16 cellular contexts compared by ENCODE assay signal in the genomic region with DNA sequence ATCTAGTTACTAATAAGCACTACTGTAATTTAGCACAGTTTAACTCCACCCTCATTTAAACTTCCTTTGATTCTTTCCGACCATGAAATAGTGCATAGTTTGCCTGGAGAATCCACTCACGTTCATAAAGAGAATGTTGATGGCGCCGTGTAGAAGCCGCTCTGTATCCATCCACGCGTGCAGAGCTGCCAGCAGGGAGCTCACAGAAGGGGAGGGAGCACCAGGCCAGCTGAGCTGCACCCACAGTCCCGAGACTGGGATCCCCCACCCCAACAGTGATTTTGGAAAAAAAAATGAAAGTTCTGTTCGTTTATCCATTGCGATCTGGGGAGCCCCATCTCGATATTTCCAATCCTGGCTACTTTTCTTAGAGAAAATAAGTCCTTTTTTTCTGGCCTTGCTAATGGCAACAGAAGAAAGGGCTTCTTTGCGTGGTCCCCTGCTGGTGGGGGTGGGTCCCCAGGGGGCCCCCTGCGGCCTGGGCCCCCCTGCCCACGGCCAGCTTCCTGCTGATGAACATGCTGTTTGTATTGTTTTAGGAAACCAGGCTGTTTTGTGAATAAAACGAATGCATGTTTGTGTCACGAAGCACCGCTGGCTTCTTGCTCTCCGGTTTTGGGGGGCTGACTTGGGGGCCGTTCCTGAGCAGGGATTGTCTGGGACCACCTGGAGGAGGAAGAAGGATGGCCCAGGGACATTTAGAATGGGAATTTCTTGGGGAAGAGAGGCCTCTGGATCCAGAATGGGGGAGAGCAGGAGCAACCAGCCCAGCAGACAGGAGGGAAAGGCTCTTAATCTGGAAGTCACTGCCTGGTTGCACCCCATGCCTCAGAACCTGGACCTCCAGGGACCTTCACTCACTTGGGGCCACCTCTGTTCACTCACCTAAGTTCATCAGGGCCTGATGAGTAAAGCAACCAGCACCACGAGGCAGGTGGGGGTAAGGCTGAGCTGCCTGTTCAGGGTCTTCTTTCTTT. TPM values are rescaled to one million over a fixed set of nuclear protein-coding genes. Genes with fewer than 3 reads are reported as not detected.
DNase-seq lines count a peak whose midpoint lies in the region; ATAC-seq, FAIRE-seq and TF ChIP-seq lines count a peak whose summit lies in the region.
"Had no signal": no experiment of that assay in that cellular context is flagged by ENCODE, and none has a peak within 500 bp of the region (broad histone marks: within the 10 kb centered on the region; RNA-seq: fewer than 3 reads in every experiment).

No MANE protein-coding gene starts in this region.

- CTCF ChIA-PET in HEK293 (lab: Yijun Ruan, JAX) (interaction anchor here (0.7 to 2.8 kb wide), 3 partner anchors 23 to 358 kb away, joined by 4 to 9 read pairs (median 5); no protein-coding TSS in a partner anchor), RWPE1 (lab: Yijun Ruan, JAX) (interaction anchor here (0.7 to 2.5 kb wide), 2 partner anchors 49 to 82 kb away, joined by 3 to 18 read pairs; no protein-coding TSS in a partner anchor)

- H3K79me2 ChIP-seq in smooth muscle cell (ENCODE audit: low read depth), result peaks cover 76% of the 10 kb centered on the region

- no peak overlapping the region for H3K27ac ChIP-seq in HEK293 (ENCODE audit: extremely low read depth, low read depth, low read length)
- peak overlapping the region; percentile 6 for H3K27ac ChIP-seq in RWPE1
- peak overlapping the region; percentile 49 for H3K27ac ChIP-seq in smooth muscle cell (ENCODE audit: low read depth)

- no peak for ATAC-seq in GM18867 (IDR thresholded peaks at IDR 0.05; ENCODE audit: unreplicated experiment)
- ATAC-seq in GM19395 (IDR thresholded peaks at IDR 0.05; ENCODE audit: unreplicated experiment), result no peak

- H3K4me1 ChIP-seq in HEK293 (ENCODE audit: control insufficient read depth, insufficient read depth, low read length), result no peaks in the 10 kb centered on the region
- peaks cover 22% of the 10 kb centered on the region for H3K4me1 ChIP-seq in smooth muscle cell (ENCODE audit: low read depth)

- no peak for DNase-seq in RWPE1 (ENCODE audit: low spot score)
- no peak for DNase-seq in glutamatergic neuron
- DNase-seq in smooth muscle cell (lab: John Stamatoyannopoulos, UW; ENCODE audit: unreplicated experiment), result no peak
- DNase-seq in NCI-H82 (lab: John Stamatoyannopoulos, UW), result no peak
- no peak for DNase-seq in D721Med (ENCODE audit: insufficient read length, low spot score)
- DNase-seq: activated CD4-positive, alpha-beta T cell treated with anti-CD3 and anti-CD28 coated beads, Interleukin-2, amount 10 ng/mL, durations not matched to agents 7 days and 5 days; effector memory CD4-positive, alpha-beta T cell; foreskin fibroblast; sigmoid colon; T-helper 2 cell had no signal

- H3K4me3 Mint-ChIP-seq in glutamatergic neuron (ENCODE audit: unreplicated experiment), result peak overlapping the region; percentile 55
- H3K4me3 Mint-ChIP-seq: activated CD4-positive, alpha-beta T cell treated with anti-CD3 and anti-CD28 coated beads, Interleukin-2, amount 10 ng/mL, durations not matched to agents 7 days and 5 days had no signal

- no peak overlapping the region for H3K9ac ChIP-seq in smooth muscle cell (ENCODE audit: low read depth)

- peaks cover 21% of the 10 kb centered on the region for H3K9me3 Mint-ChIP-seq in glutamatergic neuron (ENCODE audit: unreplicated experiment)
- H3K9me3 Mint-ChIP-seq: activated CD4-positive, alpha-beta T cell treated with anti-CD3 and anti-CD28 coated beads, Interleukin-2, amount 10 ng/mL, durations not matched to agents 7 days and 5 days; activated T-helper 2 cell treated with anti-CD3 and anti-CD28 coated beads, Interferon-gamma antibody, Interleukin-2, Interleukin-4, amounts not matched to agents 10 μg/mL and 5 μg/mL and 100 μg/mL, durations not matched to agents 14 hours and 24 hours and 36 hours had no signal

- H3K36me3 ChIP-seq in HEK293 (ENCODE audit: control insufficient read depth in 2 of 2, insufficient read depth in 1 of 2, low read length in 2 of 2) (peaks cover 0 to 24% of the 10 kb centered on the region in 2 experiments; a peak in 1 of 3 replicates), smooth muscle cell (ENCODE audit: low read depth) (peaks cover 5% of the 10 kb centered on the region)

- no peak for TF ChIP-seq CTCF in HEK293 (tag by site-specific recombination; IDR thresholded peaks at IDR 0.05)
- TF ChIP-seq CTCF in RWPE1 (conservative IDR thresholded peaks at IDR 0.05; ENCODE audit: low read depth), result no peak
- TF ChIP-seq CTCF in glutamatergic neuron (IDR thresholded peaks at IDR 0.05; ENCODE audit: partially characterized antibody, unreplicated experiment), result no peak
- no peak for TF ChIP-seq CTCF in smooth muscle cell (IDR thresholded peaks at IDR 0.05; ENCODE audit: borderline replicate concordance, insufficient read depth, poor library complexity, severe bottlenecking)
- TF ChIP-seq CTCF in D721Med (IDR thresholded peaks at IDR 0.05; ENCODE audit: insufficient read depth, missing control alignments), result no peak

- no peak for FAIRE-seq in D721Med (lab: Jason Lieb, UNC)
- FAIRE-seq: HTR-8/SVneo, islet of Langerhans had no signal

- no peaks in the 10 kb centered on the region for H3K27me3 ChIP-seq in smooth muscle cell (ENCODE audit: low read depth)
- H3K27me3 ChIP-seq: sigmoid colon had no signal

- H3K27me3 Mint-ChIP-seq in glutamatergic neuron (ENCODE audit: unreplicated experiment), result peaks cover 20% of the 10 kb centered on the region
- H3K27me3 Mint-ChIP-seq: activated CD4-positive, alpha-beta T cell treated with anti-CD3 and anti-CD28 coated beads, Interleukin-2, amount 10 ng/mL, durations not matched to agents 7 days and 5 days had no signal

- H3K4me1 Mint-ChIP-seq in glutamatergic neuron (ENCODE audit: low read depth, unreplicated experiment), result peaks cover 40% of the 10 kb centered on the region

- H3K27ac Mint-ChIP-seq in glutamatergic neuron (ENCODE audit: unreplicated experiment), result peak overlapping the region; percentile 75
- H3K27ac Mint-ChIP-seq: activated CD4-positive, alpha-beta T cell treated with anti-CD3 and anti-CD28 coated beads, Interleukin-2, amount 10 ng/mL, durations not matched to agents 7 days and 5 days; activated T-helper 2 cell treated with anti-CD3 and anti-CD28 coated beads, Interferon-gamma antibody, Interleukin-2, Interleukin-4, amounts not matched to agents 10 μg/mL and 5 μg/mL and 100 μg/mL, durations not matched to agents 14 hours and 24 hours and 36 hours had no signal

- peaks cover 90% of the 10 kb centered on the region for H4K20me1 ChIP-seq in smooth muscle cell (ENCODE audit: low read depth)

- 86% methylated on average over 20 of the region's 20 CpGs for WGBS in smooth muscle cell (ENCODE audit: low lambda C conversion rate)

- no peak overlapping the region for H3K4me3 ChIP-seq in HEK293 (ENCODE audit: low read depth, low read length)
- H3K4me3 ChIP-seq in smooth muscle cell, result no peak overlapping the region
- H3K4me3 ChIP-seq: sigmoid colon had no signal

- POLR2A ChIA-PET in HEK293 (lab: Yijun Ruan, JAX) (no interaction called here), RWPE1 (lab: Yijun Ruan, JAX; ENCODE audit: low non-redundant PET) (interaction anchor here (0.7 kb wide), 1 partner anchor 29 kb away, joined by 3 read pairs; no protein-coding TSS in a partner anchor)

- no peak overlapping the region for H3K4me2 ChIP-seq in smooth muscle cell

- H3K36me3 Mint-ChIP-seq in glutamatergic neuron (ENCODE audit: unreplicated experiment), result peaks cover 6% of the 10 kb centered on the region

- no peak overlapping the region for H2AFZ ChIP-seq in smooth muscle cell (ENCODE audit: low read depth)

- H3K9me3 ChIP-seq in HEK293 (ENCODE audit: control insufficient read depth, insufficient read depth, low read depth, low read length) (no peaks in the 10 kb centered on the region), smooth muscle cell (replicated peaks; ENCODE audit: low read depth) (no peaks in the 10 kb centered on the region)
- H3K9me3 ChIP-seq: sigmoid colon had no signal

- peaks cover 11% of the 10 kb centered on the region for H3F3A ChIP-seq in smooth muscle cell (ENCODE audit: low read depth)

TF ChIP-seq in HEK293, 187 proteins besides CTCF, POLR2A, EP300 and RAD21 (continues in another document):
- TF ChIP-seq ZNF202 (tag by site-specific recombination; IDR thresholded peaks at IDR 0.05; ENCODE audit: borderline replicate concordance) (no peak), ZNF776 (tag by site-specific recombination; IDR thresholded peaks at IDR 0.05; ENCODE audit: borderline replicate concordance) (no peak), ZNF112 (tag by site-specific recombination; IDR thresholded peaks at IDR 0.05) (no peak), PATZ1 (tag by site-specific recombination; IDR thresholded peaks at IDR 0.05) (no peak), BCL6B (tag by site-specific recombination; IDR thresholded peaks at IDR 0.05) (no peak)

RNA-seq across cellular contexts. Expression of gene CXXC5, which starts 35.4 kb away (rescaled TPM):
- 130 TPM for total RNA-seq in glutamatergic neuron (ENCODE audit: unreplicated experiment)
- 85.5 and 103 TPM in 2 replicates for total RNA-seq in smooth muscle cell
- polyA plus RNA-seq in smooth muscle cell, result 139 and 175 TPM in 2 replicates
